In genomic region chr20:22887796-22888195, GRCh38 we compare ENCODE assay signal across 6 cellular contexts.
"Had no signal": no experiment of that assay in that cellular context is flagged by ENCODE, and none has a peak within 500 bp of the region (broad histone marks: within the 10 kb centered on the region; RNA-seq: fewer than 3 reads in every experiment).

No MANE protein-coding gene starts in this region.

- H3K4me3 Mint-ChIP-seq: IgD-negative memory B cell had no signal

- DNase-seq: IMR-90, KBM-7 had no signal

- H3K27ac Mint-ChIP-seq: IgD-negative memory B cell had no signal

- H3K36me3 Mint-ChIP-seq: IgD-negative memory B cell had no signal

- H3K27me3 Mint-ChIP-seq: IgD-negative memory B cell had no signal

- H3K27ac ChIP-seq: HL-60 had no signal

- ATAC-seq: HepG2, K562 had no signal

- H3K4me3 ChIP-seq: K562 had no signal

- H3K4me1 Mint-ChIP-seq: IgD-negative memory B cell had no signal
